In the genomic region with DNA sequence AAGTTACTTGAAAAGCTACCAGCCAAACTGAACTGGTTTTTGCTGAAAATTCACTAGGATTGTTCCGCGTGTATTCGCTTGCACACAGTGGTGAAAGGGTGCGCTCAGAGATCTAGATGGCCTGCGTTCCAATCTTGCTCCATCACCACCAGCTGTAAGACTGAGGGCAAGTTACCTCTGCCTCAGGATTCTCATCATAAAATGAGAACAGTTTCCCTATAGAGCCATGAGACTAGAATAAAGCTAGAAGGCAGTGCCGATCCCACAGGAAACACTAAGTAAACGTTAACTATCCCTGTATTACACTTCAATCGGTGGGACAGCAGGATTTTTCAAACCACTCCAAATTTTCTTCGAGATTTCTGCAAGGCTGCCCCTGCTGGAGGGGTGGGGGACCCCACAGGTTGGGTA, we compare ENCODE assay signal across 8 cellular contexts. TPM values are rescaled to one million over a fixed set of nuclear protein-coding genes. Genes with fewer than 3 reads are reported as not detected.
A peak's percentile ranks its signal among the peaks of the same experiment; 100 is the strongest.
DNase-seq lines count a peak whose midpoint lies in the region; ATAC-seq and TF ChIP-seq lines count a peak whose summit lies in the region.

No MANE protein-coding gene starts in this region.

- H3K27me3 ChIP-seq in HCT116 (ENCODE audit: insufficient read depth, low read length), result no peaks in the 10 kb centered on the region

- peak overlapping the region; percentile 73 for H3K4me2 ChIP-seq in HCT116 (ENCODE audit: low read length)

- peaks cover 13 to 45% of the 10 kb centered on the region in 2 experiments for H3K4me1 ChIP-seq in HCT116 (ENCODE audit: control insufficient read depth in 1 of 2, insufficient read depth in 2 of 2, low read length in 2 of 2)
- no peaks in the 10 kb centered on the region for H3K4me1 ChIP-seq in urinary bladder (ENCODE audit: insufficient read depth)

- CTCF ChIA-PET in HCT116 (lab: Charles Lee), result interaction anchor here (1.0 to 4.3 kb wide), 3 partner anchors 11 to 220 kb away, joined by 3 to 26 read pairs (median 3); no protein-coding TSS in a partner anchor

- H3K36me3 ChIP-seq in HCT116 (ENCODE audit: control insufficient read depth in 1 of 2, insufficient read depth in 2 of 2, low read length in 2 of 2) (peaks cover 0 to 23% of the 10 kb centered on the region in 2 experiments; a peak in 2 of 4 replicates), urinary bladder (ENCODE audit: insufficient read depth) (no peaks in the 10 kb centered on the region)

- peak overlapping the region; percentile 97 for H3K9ac ChIP-seq in HCT116 (ENCODE audit: low read length)

- TF ChIP-seq POLR2A in HCT116 (IDR thresholded peaks at IDR 0.05; ENCODE audit: borderline replicate concordance, extremely low read depth, insufficient read depth, insufficient read length) (no peak), lower leg skin (IDR thresholded peaks at IDR 0.05) (no peak)

- TF ChIP-seq CTCF in HCT116 (IDR thresholded peaks at IDR 0.05 in 2 of 3, conservative IDR thresholded peaks at IDR 0.05 in 1 of 3; ENCODE audit: borderline replicate concordance in 1 of 3, insufficient read depth in 1 of 3, low read depth in 2 of 3, low read length in 2 of 3) (0 out of 6 replicates have a peak, but pooled peaks of 1 of the 3 experiments have one; percentile 23), lower leg skin (IDR thresholded peaks at IDR 0.05) (no peak)

- RAD21 ChIA-PET in HCT116 (lab: Charles Lee; ENCODE audit: low non-redundant PET in 1 of 2, low total read pairs in 2 of 2, uncharacterized antibody in 2 of 2, unreplicated experiment in 2 of 2), result no interaction called here

- POLR2A ChIA-PET in HCT116 (lab: Charles Lee), result interaction anchor here (1.0 to 2.0 kb wide), 5 partner anchors 10 to 223 kb away, joined by 3 to 8 read pairs (median 3); a partner anchor contains a TSS

- H3K9me2 ChIP-seq in HCT116 (ENCODE audit: insufficient read depth), result no peaks in the 10 kb centered on the region

- no peaks in the 10 kb centered on the region; the same call in 1 of the 2 replicates for H4K20me1 ChIP-seq in HCT116 (ENCODE audit: insufficient read depth)

- in situ Hi-C loops in ACHN (cut with HindIII; ENCODE audit: low pct_ligation_motif_present, low pct_unique_long_range_greater_than_20kb, low sequenced_read_pairs), result no loop called here

- no TSS peak for BruUV-seq in HCT116 (replicated peaks; lab: Mats Ljungman, UMichigan)

- peak overlapping the region; percentile 72 for H3K27ac ChIP-seq in HCT116 (ENCODE audit: low read depth, low read length)
- no peak overlapping the region for H3K27ac ChIP-seq in urinary bladder (ENCODE audit: low read depth)

- peaks cover 53% of the 10 kb centered on the region for H3K79me2 ChIP-seq in HCT116 (ENCODE audit: insufficient read depth, low read length)

- H3K4me3 ChIP-seq in HCT116 (replicated peaks in 1 of 2; ENCODE audit: low read depth in 1 of 2, low read length in 2 of 2), result peak overlapping the region; percentile 55 to 80
- H3K4me3 ChIP-seq in lower leg skin (ENCODE audit: low read depth, poor library complexity, severe bottlenecking), result peak overlapping the region; percentile 65
- H3K4me3 ChIP-seq in urinary bladder (ENCODE audit: low read depth, low read length), result peak overlapping the region; percentile 84

- no peaks in the 10 kb centered on the region for H3K9me3 ChIP-seq in HCT116 (ENCODE audit: control insufficient read depth in 1 of 2, insufficient read depth in 1 of 2, low read depth in 1 of 2, low read length in 2 of 2)

- no peak for TF ChIP-seq RAD21 in HCT116 (IDR thresholded peaks at IDR 0.05; ENCODE audit: low read depth)

- WGBS in lower leg skin, 2 donors, result 18 to 21% methylated on average over 9 of the region's 9 CpGs
- 22% methylated on average over 9 of the region's 9 CpGs for WGBS in urinary bladder

- ATAC-seq in HCT116 (no peak), GM18907 (IDR thresholded peaks at IDR 0.05; ENCODE audit: unreplicated experiment) (no peak), HG02610 (IDR thresholded peaks at IDR 0.05; ENCODE audit: unreplicated experiment) (no peak)

- no peak overlapping the region for H2AFZ ChIP-seq in HCT116 (ENCODE audit: low read depth, low read length, poor library complexity, severe bottlenecking)

- DNase-seq in ACHN (peak; percentile 28), HCT116 (ENCODE audit: low read depth, low spot score) (no peak), amniotic epithelial cell (ENCODE audit: low read depth) (peak; percentile 49), lower leg skin (ENCODE audit: low spot score in 2 of 2) (no peak), NAMALWA (ENCODE audit: low spot score) (no peak)

- intact Hi-C loops in HCT116 (cut with micrococcal nuclease) (no loop called here), lower leg skin (cut with DNase I; ENCODE audit: low total_unique reads) (no loop called here)

TF ChIP-seq in HCT116, 20 proteins besides CTCF, POLR2A, EP300 and RAD21:
- TF ChIP-seq YY1 (IDR thresholded peaks at IDR 0.05; ENCODE audit: extremely low read depth, insufficient replicate concordance, low read depth, low read length) (no peak), EZH2phosphoT487 (IDR thresholded peaks at IDR 0.05; ENCODE audit: borderline replicate concordance) (no peak), FOSL1 (IDR thresholded peaks at IDR 0.05; ENCODE audit: low read depth) (no peak), JUND (IDR thresholded peaks at IDR 0.05) (no peak), CEBPB (IDR thresholded peaks at IDR 0.05; ENCODE audit: low read depth) (no peak), TCF7L2 (IDR thresholded peaks at IDR 0.05; ENCODE audit: borderline replicate concordance, extremely low read depth, insufficient read depth, insufficient read length) (no peak), ZNF274 (IDR thresholded peaks at IDR 0.05; ENCODE audit: low read depth, low read length) (no peak)
- TF ChIP-seq, protein P1, sequence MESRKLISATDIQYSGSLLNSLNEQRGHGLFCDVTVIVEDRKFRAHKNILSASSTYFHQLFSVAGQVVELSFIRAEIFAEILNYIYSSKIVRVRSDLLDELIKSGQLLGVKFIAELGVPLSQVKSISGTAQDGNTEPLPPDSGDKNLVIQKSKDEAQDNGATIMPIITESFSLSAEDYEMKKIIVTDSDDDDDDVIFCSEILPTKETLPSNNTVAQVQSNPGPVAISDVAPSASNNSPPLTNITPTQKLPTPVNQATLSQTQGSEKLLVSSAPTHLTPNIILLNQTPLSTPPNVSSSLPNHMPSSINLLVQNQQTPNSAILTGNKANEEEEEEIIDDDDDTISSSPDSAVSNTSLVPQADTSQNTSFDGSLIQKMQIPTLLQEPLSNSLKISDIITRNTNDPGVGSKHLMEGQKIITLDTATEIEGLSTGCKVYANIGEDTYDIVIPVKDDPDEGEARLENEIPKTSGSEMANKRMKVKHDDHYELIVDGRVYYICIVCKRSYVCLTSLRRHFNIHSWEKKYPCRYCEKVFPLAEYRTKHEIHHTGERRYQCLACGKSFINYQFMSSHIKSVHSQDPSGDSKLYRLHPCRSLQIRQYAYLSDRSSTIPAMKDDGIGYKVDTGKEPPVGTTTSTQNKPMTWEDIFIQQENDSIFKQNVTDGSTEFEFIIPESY (IDR thresholded peaks at IDR 0.05; ENCODE audit: extremely low read depth, insufficient replicate concordance, low read length), result no peak

RNA-seq across cellular contexts. Expression of a gene that starts 0.8 kb away (rescaled TPM):
- total RNA-seq in HCT116 (2021; ENCODE audit: unreplicated experiment) (350 TPM), lower leg skin (10 to 100 TPM; 42.2 to 83.3 (median 56.0) TPM), urinary bladder (37.4 TPM)
- 386 and 409 TPM in 2 replicates for polyA plus RNA-seq in HCT116 (2012)
- 104 TPM for polyA plus RNA-seq in urinary bladder

Comparison
In these comparisons a context has a peak if more than half of its experiments do, and no peak if none do; other contexts are left out.
1. DNase-seq: peak in ACHN (single experiment) and amniotic epithelial cell (single experiment); none in HCT116 (single experiment), lower leg skin (0 of 2) and NAMALWA (single experiment).
2. Peak in every context shown above with its lines, with median percentiles within 50 percentile points of each other: H3K4me3 ChIP-seq.